In the genomic region with DNA sequence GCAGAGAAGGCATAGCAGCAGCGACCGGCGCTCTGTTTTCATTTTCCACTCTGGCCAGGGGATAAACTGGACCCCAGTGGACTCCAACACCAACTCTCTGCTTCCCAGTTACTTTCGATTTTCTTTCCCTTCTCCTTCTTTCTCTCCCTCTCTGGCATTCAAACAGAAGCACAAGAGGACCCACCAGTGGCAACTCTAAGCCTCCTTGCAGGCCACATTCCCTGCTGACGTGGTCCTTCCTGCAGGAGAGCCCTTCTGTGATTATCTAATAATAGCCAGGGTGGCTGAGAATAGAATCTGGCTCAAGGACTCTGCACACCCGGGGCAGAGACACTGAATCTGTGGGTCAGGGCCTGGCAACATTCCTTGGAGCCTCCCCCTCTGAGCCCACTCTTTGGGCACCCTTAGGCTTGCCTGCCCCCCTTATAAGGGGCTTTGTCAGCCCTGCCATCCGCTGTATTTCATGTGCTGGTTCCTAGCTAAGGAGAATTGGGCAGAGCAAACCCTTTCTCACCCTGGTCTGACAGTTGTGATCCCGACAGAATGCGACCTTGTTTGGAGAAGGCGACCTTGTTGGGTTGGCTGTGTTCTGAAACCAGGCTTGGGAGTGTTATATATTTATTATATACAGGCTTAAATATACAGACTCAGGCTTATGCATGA, we compare ENCODE assay signal across 10 cellular contexts. TPM values are rescaled to one million over a fixed set of nuclear protein-coding genes. Genes with fewer than 3 reads are reported as not detected.
DNase-seq lines count a peak whose midpoint lies in the region; ATAC-seq and TF ChIP-seq lines count a peak whose summit lies in the region.
"Had no signal": no experiment of that assay in that cellular context is flagged by ENCODE, and none has a peak within 500 bp of the region (broad histone marks: within the 10 kb centered on the region; RNA-seq: fewer than 3 reads in every experiment).

No MANE protein-coding gene starts in this region.

- peaks cover 44% of the 10 kb centered on the region for H3K27me3 ChIP-seq in CD4-positive, CD25-positive, alpha-beta regulatory T cell (ENCODE audit: control insufficient read depth, insufficient read depth, low read length)
- H3K27me3 ChIP-seq in Peyer's patch (peaks cover 0 to 8% of the 10 kb centered on the region in 2 donors), foreskin keratinocyte (no peaks in the 10 kb centered on the region), neural progenitor cell (peaks cover 100% of the 10 kb centered on the region), H9 (ENCODE audit: insufficient read depth, low read length) (peaks cover 94% of the 10 kb centered on the region)

- no peak for ATAC-seq in CD4-positive, CD25-positive, alpha-beta regulatory T cell (ENCODE audit: low read depth in 2 of 2)
- ATAC-seq in foreskin keratinocyte (no peak), HG03280 (IDR thresholded peaks at IDR 0.05; ENCODE audit: unreplicated experiment) (no peak)

- H2BK15ac ChIP-seq in H9 (ENCODE audit: low read depth, low read length): no peak overlapping the region

- DNase-seq in CD4-positive, CD25-positive, alpha-beta regulatory T cell: no peak
- DNase-seq in Peyer's patch (no peak), foreskin keratinocyte (peak in 1 of 2 donors; percentile 22), neural progenitor cell (ENCODE audit: low spot score) (no peak), NCI-H1092 treated with DMSO at 0.1 percent for 48 hours (lab: John Stamatoyannopoulos, UW) (no peak), H9 (no peak), GM10248 (ENCODE audit: extremely low spot score) (no peak)
- DNase-seq: activated naive CD8-positive, alpha-beta T cell treated with anti-CD3 and anti-CD28 coated beads, Interleukin-2, amount 10 ng/mL, durations not matched to agents 7 days and 5 days; stimulated activated CD8-positive, alpha-beta memory T cell treated with anti-CD3 and anti-CD28 coated beads, Interleukin-4, amount 100 ng/mL, for 48 hours had no signal

- no peak overlapping the region for H3T11ph ChIP-seq in H9 (ENCODE audit: low read length)

- H3K27ac ChIP-seq in CD4-positive, CD25-positive, alpha-beta regulatory T cell (ENCODE audit: insufficient read depth, low read length, poor library complexity, severe bottlenecking): no peak overlapping the region
- peak overlapping the region; percentile 76 to 94 (median 82) for H3K27ac ChIP-seq in Peyer's patch
- H3K27ac ChIP-seq in foreskin keratinocyte: peak overlapping the region; percentile 98
- H3K27ac ChIP-seq in neural progenitor cell: no peak overlapping the region
- no peak overlapping the region for H3K27ac ChIP-seq in H9 (ENCODE audit: insufficient read length, low read depth, low read length)

- CTCF ChIA-PET in GM10248 (lab: Yijun Ruan, JAX): interaction anchor here (4.6 to 6.1 kb wide), 2 partner anchors 12 to 13 kb away, joined by 52 to 56 read pairs; a partner anchor contains a TSS

- no peak overlapping the region for H2BK20ac ChIP-seq in H9 (ENCODE audit: low read depth, low read length, poor library complexity, severe bottlenecking)

- H3K4me1 Mint-ChIP-seq in CD4-positive, CD25-positive, alpha-beta regulatory T cell: peaks cover 0 to 25% (median 10%) of the 10 kb centered on the region in 4 donors
- H3K4me1 Mint-ChIP-seq in neural progenitor cell (no peaks in the 10 kb centered on the region), H9 (peaks cover 13 to 30% of the 10 kb centered on the region in 2 experiments)

- no peaks in the 10 kb centered on the region for H3F3A ChIP-seq in neural progenitor cell (ENCODE audit: low read depth)

- H4K5ac ChIP-seq in H9 (ENCODE audit: insufficient read length, low read depth, low read length): no peak overlapping the region

- H3K27me3 Mint-ChIP-seq in CD4-positive, CD25-positive, alpha-beta regulatory T cell: peaks cover 90% of the 10 kb centered on the region
- H3K27me3 Mint-ChIP-seq in neural progenitor cell (ENCODE audit: insufficient read depth, low read depth) (peaks cover 89% of the 10 kb centered on the region), H9 (ENCODE audit: low read depth) (peaks cover 100% of the 10 kb centered on the region)

- H3K9me3 Mint-ChIP-seq in CD4-positive, CD25-positive, alpha-beta regulatory T cell: peaks cover 0 to 8% (median 0%) of the 10 kb centered on the region in 7 donors
- H3K9me3 Mint-ChIP-seq in neural progenitor cell: peaks cover under 1% of the 10 kb centered on the region
- peaks cover 0 to 2% of the 10 kb centered on the region in 2 experiments; a peak in 2 of 5 replicates for H3K9me3 Mint-ChIP-seq in H9
- H3K9me3 Mint-ChIP-seq: activated naive CD8-positive, alpha-beta T cell treated with anti-CD3 and anti-CD28 coated beads, Interleukin-2, amount 10 ng/mL, durations not matched to agents 7 days and 5 days had no signal

- H3K79me2 ChIP-seq in neural progenitor cell (ENCODE audit: low read depth): no peaks in the 10 kb centered on the region
- no peaks in the 10 kb centered on the region for H3K79me2 ChIP-seq in H9 (ENCODE audit: insufficient read depth, low read length)

- no peak overlapping the region for H3K56ac ChIP-seq in H9 (ENCODE audit: insufficient read length, low read depth, low read length)

- WGBS in H9 (ENCODE audit: extremely low coverage, insufficient read length, low lambda C conversion rate): no CpG with 5 or more reads among the region's 10 CpGs

- H3K36me3 Mint-ChIP-seq in CD4-positive, CD25-positive, alpha-beta regulatory T cell: no peaks in the 10 kb centered on the region
- no peaks in the 10 kb centered on the region for H3K36me3 Mint-ChIP-seq in neural progenitor cell
- no peaks in the 10 kb centered on the region for H3K36me3 Mint-ChIP-seq in H9 (ENCODE audit: insufficient read depth in 1 of 3, low read depth in 3 of 3)
- H3K36me3 Mint-ChIP-seq: activated naive CD8-positive, alpha-beta T cell treated with anti-CD3 and anti-CD28 coated beads, Interleukin-2, amount 10 ng/mL, durations not matched to agents 7 days and 5 days had no signal

- no peak overlapping the region for H2AFZ ChIP-seq in neural progenitor cell (replicated peaks)
- H2AFZ ChIP-seq in H9 (ENCODE audit: low read length): no peak overlapping the region

- no peak for TF ChIP-seq POLR2A in Peyer's patch (IDR thresholded peaks at IDR 0.05)

- no peak overlapping the region for H3K4ac ChIP-seq in H9 (ENCODE audit: low read depth, low read length)

- no peak overlapping the region for H2BK120ac ChIP-seq in H9 (ENCODE audit: low read depth, low read length, poor library complexity, severe bottlenecking)

- no peak overlapping the region for H3K4me3 ChIP-seq in CD4-positive, CD25-positive, alpha-beta regulatory T cell (ENCODE audit: low read depth, low read length)
- H3K4me3 ChIP-seq in Peyer's patch (peak overlapping the region in 2 of 4 donors; percentile 45 to 56), neural progenitor cell (no peak overlapping the region)

- no peak overlapping the region for H4K91ac ChIP-seq in H9 (ENCODE audit: insufficient read length, low read depth, low read length)

- H2AK5ac ChIP-seq in H9 (ENCODE audit: insufficient read length, low read length): no peak overlapping the region

- H3K79me1 ChIP-seq in H9 (ENCODE audit: insufficient read depth, low read depth, low read length, poor library complexity, severe bottlenecking): no peaks in the 10 kb centered on the region

- H3K4me3 Mint-ChIP-seq in CD4-positive, CD25-positive, alpha-beta regulatory T cell: peak overlapping the region in 3 of 4 donors; percentile 27 to 64 (median 52)
- H3K4me3 Mint-ChIP-seq in neural progenitor cell (peak overlapping the region; percentile 10), H9 (peak overlapping the region in 1 of 2 experiments; percentile 31; a peak in 2 of 5 replicates)
- H3K4me3 Mint-ChIP-seq: activated naive CD8-positive, alpha-beta T cell treated with anti-CD3 and anti-CD28 coated beads, Interleukin-2, amount 10 ng/mL, durations not matched to agents 7 days and 5 days had no signal

- H3K9ac ChIP-seq in neural progenitor cell (no peak overlapping the region), H9 (ENCODE audit: extremely low read depth, insufficient read length, low read length) (no peak overlapping the region)

- no peak overlapping the region for H4K8ac ChIP-seq in H9 (replicated peaks; ENCODE audit: insufficient read length, low read depth, low read length)

- no peak overlapping the region for H3K27ac Mint-ChIP-seq in CD4-positive, CD25-positive, alpha-beta regulatory T cell
- H3K27ac Mint-ChIP-seq in neural progenitor cell (no peak overlapping the region), H9 (no peak overlapping the region)
- H3K27ac Mint-ChIP-seq: activated naive CD8-positive, alpha-beta T cell treated with anti-CD3 and anti-CD28 coated beads, Interleukin-2, amount 10 ng/mL, durations not matched to agents 7 days and 5 days had no signal

- no peak overlapping the region for H3K23ac ChIP-seq in H9 (ENCODE audit: insufficient read length, low read depth, low read length)

- no peaks in the 10 kb centered on the region for H3K36me3 ChIP-seq in CD4-positive, CD25-positive, alpha-beta regulatory T cell (ENCODE audit: control insufficient read depth, insufficient read depth, low read length)
- H3K36me3 ChIP-seq in Peyer's patch (no peaks in the 10 kb centered on the region), neural progenitor cell (no peaks in the 10 kb centered on the region)

- POLR2A ChIA-PET in GM10248 (lab: Yijun Ruan, JAX): no interaction called here

- TF ChIP-seq CTCF in Peyer's patch (IDR thresholded peaks at IDR 0.05) (no peak), foreskin keratinocyte (conservative IDR thresholded peaks at IDR 0.05) (no peak), neural progenitor cell (IDR thresholded peaks at IDR 0.05) (no peak), H9 (conservative IDR thresholded peaks at IDR 0.05) (no peak), GM10248 (IDR thresholded peaks at IDR 0.05; ENCODE audit: control extremely low read depth, extremely low read depth, low read depth, missing control alignments) (no peak)

- no peak overlapping the region for H3K18ac ChIP-seq in H9 (ENCODE audit: insufficient read length, low read depth, low read length)

- H3K4me2 ChIP-seq in neural progenitor cell: no peak overlapping the region
- no peak overlapping the region for H3K4me2 ChIP-seq in H9 (ENCODE audit: insufficient read depth, insufficient read length, low read length)

- no peak overlapping the region for H2BK12ac ChIP-seq in H9 (ENCODE audit: insufficient read length, low read depth, low read length)

- peaks cover 85% of the 10 kb centered on the region for H4K20me1 ChIP-seq in neural progenitor cell (ENCODE audit: low read depth)
- no peaks in the 10 kb centered on the region for H4K20me1 ChIP-seq in H9 (ENCODE audit: control insufficient read depth, insufficient read depth, insufficient read length)

- H3K14ac ChIP-seq in H9 (ENCODE audit: insufficient read depth, low read length): no peak overlapping the region

- peaks cover 18% of the 10 kb centered on the region for H3K4me1 ChIP-seq in CD4-positive, CD25-positive, alpha-beta regulatory T cell (ENCODE audit: control insufficient read depth, insufficient read depth, low read length, poor library complexity, severe bottlenecking)
- H3K4me1 ChIP-seq in Peyer's patch (peaks cover 0 to 18% (median 5%) of the 10 kb centered on the region in 4 donors), foreskin keratinocyte (peaks cover 35% of the 10 kb centered on the region), neural progenitor cell (no peaks in the 10 kb centered on the region), H9 (ENCODE audit: insufficient read depth, low read length) (no peaks in the 10 kb centered on the region)

- no peaks in the 10 kb centered on the region for H3K9me3 ChIP-seq in CD4-positive, CD25-positive, alpha-beta regulatory T cell (ENCODE audit: control insufficient read depth in 2 of 2, low read length in 2 of 2)
- H3K9me3 ChIP-seq in Peyer's patch: no peaks in the 10 kb centered on the region
- H3K9me3 ChIP-seq in neural progenitor cell (ENCODE audit: low read depth): no peaks in the 10 kb centered on the region
- no peaks in the 10 kb centered on the region for H3K9me3 ChIP-seq in H9 (ENCODE audit: control insufficient read depth, low read depth, low read length)

- peaks cover 10% of the 10 kb centered on the region for H3K23me2 ChIP-seq in H9 (ENCODE audit: insufficient read length, low read depth, low read length, poor library complexity, severe bottlenecking)

- no peak overlapping the region for H2BK5ac ChIP-seq in H9 (ENCODE audit: insufficient read length, low read length)

RNA-seq across cellular contexts. Expression of a gene that starts 8.2 kb away (rescaled TPM):
- not detected for total RNA-seq in CD4-positive, CD25-positive, alpha-beta regulatory T cell
- not detected for polyA plus RNA-seq in CD4-positive, CD25-positive, alpha-beta regulatory T cell
- total RNA-seq in Peyer's patch (1 to 10 TPM in 2 of 4 donors, under 1 TPM in 2; 0.70 to 1.7 (median 1.3) TPM), foreskin keratinocyte (3.9 and 4.3 TPM in 2 replicates), neural progenitor cell (ENCODE audit: low replicate concordance) (not detected in 2 replicates), H9 (2021) (not detected in 2 replicates)
- polyA plus RNA-seq in foreskin keratinocyte: 6.1 and 6.4 TPM in 2 replicates
- total RNA-seq: activated naive CD8-positive, alpha-beta T cell treated with anti-CD3 and anti-CD28 coated beads, Interleukin-2, amount 10 ng/mL, durations not matched to agents 7 days and 5 days had no signal

RNA-seq across cellular contexts. Expression of a gene that starts 11.3 kb away (rescaled TPM):
- total RNA-seq in CD4-positive, CD25-positive, alpha-beta regulatory T cell: not detected
- polyA plus RNA-seq in CD4-positive, CD25-positive, alpha-beta regulatory T cell: not detected
- 1 to 10 TPM in 3 of 4 donors, under 1 TPM in 1; 0.35 to 1.7 (median 1.1) TPM for total RNA-seq in Peyer's patch
- 1.3 and 2.0 TPM in 2 replicates for total RNA-seq in foreskin keratinocyte
- polyA plus RNA-seq in foreskin keratinocyte: 1.2 and 2.0 TPM in 2 replicates
- total RNA-seq in neural progenitor cell (ENCODE audit: low replicate concordance): not detected in 2 replicates
- total RNA-seq in H9 (2021): not detected in 2 replicates
- total RNA-seq: activated naive CD8-positive, alpha-beta T cell treated with anti-CD3 and anti-CD28 coated beads, Interleukin-2, amount 10 ng/mL, durations not matched to agents 7 days and 5 days had no signal

RNA-seq across cellular contexts. Expression of a gene that starts 12.8 kb away (rescaled TPM):
- not detected for total RNA-seq in CD4-positive, CD25-positive, alpha-beta regulatory T cell
- not detected for polyA plus RNA-seq in CD4-positive, CD25-positive, alpha-beta regulatory T cell
- not detected for total RNA-seq in Peyer's patch
- total RNA-seq in foreskin keratinocyte: 0.67 and 0.85 TPM in 2 replicates
- 0.75 and 0.93 TPM in 2 replicates for polyA plus RNA-seq in foreskin keratinocyte
- total RNA-seq in neural progenitor cell (ENCODE audit: low replicate concordance): not detected in 2 replicates
- total RNA-seq in H9 (2021): not detected in 2 replicates
- total RNA-seq: activated naive CD8-positive, alpha-beta T cell treated with anti-CD3 and anti-CD28 coated beads, Interleukin-2, amount 10 ng/mL, durations not matched to agents 7 days and 5 days had no signal

RNA-seq across cellular contexts. Expression of a gene that starts 20.1 kb away (rescaled TPM):
- total RNA-seq in CD4-positive, CD25-positive, alpha-beta regulatory T cell: not detected
- not detected for polyA plus RNA-seq in CD4-positive, CD25-positive, alpha-beta regulatory T cell
- total RNA-seq in Peyer's patch (10 to 100 TPM in 1 of 4 donors, 1 to 10 TPM in 2, not detected in 1; 1.7 to 13.2 (median 1.9) TPM), foreskin keratinocyte (4.3 and 5.5 TPM in 2 replicates), neural progenitor cell (ENCODE audit: low replicate concordance) (not detected in 2 replicates), H9 (2021) (not detected in 2 replicates)
- 7.0 and 9.0 TPM in 2 replicates for polyA plus RNA-seq in foreskin keratinocyte
- total RNA-seq: activated naive CD8-positive, alpha-beta T cell treated with anti-CD3 and anti-CD28 coated beads, Interleukin-2, amount 10 ng/mL, durations not matched to agents 7 days and 5 days had no signal

RNA-seq across cellular contexts. Expression of a gene that starts 33.6 kb away (rescaled TPM):
- total RNA-seq in CD4-positive, CD25-positive, alpha-beta regulatory T cell: 0.32 TPM
- polyA plus RNA-seq in CD4-positive, CD25-positive, alpha-beta regulatory T cell: under 1 TPM in 1 of 4 donors, not detected in 3; 0.09 TPM
- total RNA-seq in Peyer's patch (1 to 10 TPM; 1.1 to 8.3 (median 1.8) TPM), foreskin keratinocyte (2.3 and 2.9 TPM in 2 replicates), neural progenitor cell (ENCODE audit: low replicate concordance) (not detected in 2 replicates), H9 (2021) (not detected in 2 replicates)
- 2.4 and 2.6 TPM in 2 replicates for polyA plus RNA-seq in foreskin keratinocyte

Comparison
In these comparisons a context has a peak if more than half of its experiments do, and no peak if none do; other contexts are left out.
1. H3K27ac ChIP-seq: peak in Peyer's patch (4 of 4) and foreskin keratinocyte (single experiment); none in CD4-positive, CD25-positive, alpha-beta regulatory T cell (single experiment), neural progenitor cell (single experiment) and H9 (single experiment).